In genomic region chr10:5381187-5381586, GRCh38 we compare ENCODE assay signal across 2 cellular contexts.
TF ChIP-seq lines count a peak whose summit lies in the region.

No MANE protein-coding gene starts in this region.

TF ChIP-seq in HepG2, 621 proteins besides CTCF, POLR2A, EP300 and RAD21:
- TF ChIP-seq ZNF646 (CRISPR knock-in tag; IDR thresholded peaks at IDR 0.05) (peak; percentile 82; the same call in 1 of the 2 replicates), ZNF766 (CRISPR knock-in tag; IDR thresholded peaks at IDR 0.05; ENCODE audit: borderline replicate concordance) (no peak), BCLAF1 (IDR thresholded peaks at IDR 0.05) (no peak), AHR (CRISPR knock-in tag; IDR thresholded peaks at IDR 0.05) (no peak), NBN (conservative IDR thresholded peaks at IDR 0.05) (no peak), GLMP (CRISPR knock-in tag; IDR thresholded peaks at IDR 0.05; ENCODE audit: borderline replicate concordance) (no peak), HNRNPL (IDR thresholded peaks at IDR 0.05; ENCODE audit: low read depth, low read length) (peak; percentile 81)

TF ChIP-seq in GM12878, 131 proteins besides CTCF, POLR2A, EP300 and RAD21:
- no peak for TF ChIP-seq ZSCAN29 (IDR thresholded peaks at IDR 0.05)
- no peak for TF ChIP-seq NR2F1 (conservative IDR thresholded peaks at IDR 0.05)
- TF ChIP-seq IRF3 (IDR thresholded peaks at IDR 0.05): no peak
- no peak for TF ChIP-seq SUZ12 (IDR thresholded peaks at IDR 0.05; ENCODE audit: unreplicated experiment)
- TF ChIP-seq TAF1 (IDR thresholded peaks at IDR 0.05; ENCODE audit: borderline replicate concordance, low read depth, low read length): no peak
- TF ChIP-seq MTA2 (IDR thresholded peaks at IDR 0.05; ENCODE audit: low read depth): no peak
- TF ChIP-seq MEF2A (IDR thresholded peaks at IDR 0.05; ENCODE audit: insufficient read depth, low read depth, low read length): no peak
- TF ChIP-seq ATF3 (IDR thresholded peaks at IDR 0.05; ENCODE audit: borderline replicate concordance, extremely low read depth, low read depth, low read length): no peak
- TF ChIP-seq EED (IDR thresholded peaks at IDR 0.05; ENCODE audit: low read depth): no peak
- no peak for TF ChIP-seq REST (IDR thresholded peaks at IDR 0.05; ENCODE audit: low read depth, low read length)
- no peak for TF ChIP-seq USF1 (IDR thresholded peaks at IDR 0.05; ENCODE audit: borderline replicate concordance, extremely low read length, insufficient read depth, low read depth, low read length)
- no peak for TF ChIP-seq SMAD5 (IDR thresholded peaks at IDR 0.05; ENCODE audit: low read depth)
- no peak for TF ChIP-seq SUPT20H (IDR thresholded peaks at IDR 0.05; ENCODE audit: borderline replicate concordance, control insufficient read depth, low read depth, low read length)
- no peak for TF ChIP-seq BCL3 (IDR thresholded peaks at IDR 0.05; ENCODE audit: borderline replicate concordance, insufficient read depth, low read depth, low read length, poor library complexity, severe bottlenecking)
- no peak for TF ChIP-seq TCF7 (IDR thresholded peaks at IDR 0.05; ENCODE audit: borderline replicate concordance)
- no peak for TF ChIP-seq YBX1 (IDR thresholded peaks at IDR 0.05)
- TF ChIP-seq JUNB (IDR thresholded peaks at IDR 0.05): no peak
- TF ChIP-seq SMAD1 (IDR thresholded peaks at IDR 0.05; ENCODE audit: low read depth, partially characterized antibody): no peak
- no peak for TF ChIP-seq E2F4 (IDR thresholded peaks at IDR 0.05; ENCODE audit: low read depth, low read length)
TF ChIP-seq in GM12878: peak in this region for 0.
